8 cellular contexts compared by ENCODE assay signal in genomic region chr10:100878291-100878910, GRCh38. TPM values are rescaled to one million over a fixed set of nuclear protein-coding genes. Genes with fewer than 3 reads are reported as not detected.
DNase-seq lines count a peak whose midpoint lies in the region; FAIRE-seq and TF ChIP-seq lines count a peak whose summit lies in the region.
"Had no signal": no experiment of that assay in that cellular context is flagged by ENCODE, and none has a peak within 500 bp of the region (broad histone marks: within the 10 kb centered on the region; RNA-seq: fewer than 3 reads in every experiment).

No MANE protein-coding gene starts in this region.

- H3K9me3 Mint-ChIP-seq in MCF 10A (ENCODE audit: unreplicated experiment), result no peaks in the 10 kb centered on the region
- no peaks in the 10 kb centered on the region for H3K9me3 Mint-ChIP-seq in activated T-helper 1 cell treated with anti-CD3 and anti-CD28 coated beads, Interleukin-12 subunit alpha, Interleukin-12 subunit beta, Interleukin-2, Interleukin-4 antibody, amounts not matched to agents 30 ng/mL and 10 ng/mL and 1 ng/mL, durations not matched to agents 14 hours and 24 hours and 36 hours
- H3K9me3 Mint-ChIP-seq: central memory CD8-positive, alpha-beta T cell had no signal

- no peak overlapping the region for H3K9ac ChIP-seq in kidney (ENCODE audit: low read length in 2 of 2)

- no peak for FAIRE-seq in kidney (lab: Jason Lieb, UNC)

- POLR2A ChIA-PET in PC-9 (lab: Charles Lee; ENCODE audit: unreplicated experiment), result interaction anchor here (0.6 kb wide), 1 partner anchor 500 kb away, joined by 15 read pairs; no protein-coding TSS in a partner anchor
- POLR2A ChIA-PET in MCF 10A (lab: Yijun Ruan, JAX), result interaction anchor here (0.6 to 1.6 kb wide), 6 partner anchors 12 to 360 kb away, joined by 3 to 8 read pairs (median 4); partner anchors contain the start of gene HIF1AN

- H3K4me1 ChIP-seq in PC-9 (replicated peaks; ENCODE audit: insufficient read depth) (no peaks in the 10 kb centered on the region), kidney (ENCODE audit: control insufficient read depth in 1 of 2, insufficient read depth in 1 of 2, low read depth in 1 of 2, low read length in 2 of 2) (peaks cover 3 to 6% of the 10 kb centered on the region in 2 donors)

- H3K9me2 ChIP-seq in PC-9 (ENCODE audit: insufficient read depth), result no peaks in the 10 kb centered on the region

- H3K4me3 ChIP-seq in PC-9, result no peak overlapping the region
- H3K4me3 ChIP-seq in kidney (ENCODE audit: low read length in 2 of 2), result no peak overlapping the region

- H3K4me2 ChIP-seq in PC-9, result no peak overlapping the region

- no peak overlapping the region for H3K4me3 Mint-ChIP-seq in MCF 10A (ENCODE audit: unreplicated experiment)
- no peak overlapping the region for H3K4me3 Mint-ChIP-seq in activated T-helper 1 cell treated with anti-CD3 and anti-CD28 coated beads, Interleukin-12 subunit alpha, Interleukin-12 subunit beta, Interleukin-2, Interleukin-4 antibody, amounts not matched to agents 30 ng/mL and 10 ng/mL and 1 ng/mL, durations not matched to agents 14 hours and 24 hours and 36 hours
- H3K4me3 Mint-ChIP-seq: central memory CD8-positive, alpha-beta T cell had no signal

- H3K27me3 Mint-ChIP-seq in MCF 10A (ENCODE audit: insufficient read depth, unreplicated experiment), result no peaks in the 10 kb centered on the region
- peaks cover 2% of the 10 kb centered on the region for H3K27me3 Mint-ChIP-seq in activated T-helper 1 cell treated with anti-CD3 and anti-CD28 coated beads, Interleukin-12 subunit alpha, Interleukin-12 subunit beta, Interleukin-2, Interleukin-4 antibody, amounts not matched to agents 30 ng/mL and 10 ng/mL and 1 ng/mL, durations not matched to agents 14 hours and 24 hours and 36 hours (ENCODE audit: insufficient read depth)

- H3K79me2 ChIP-seq in PC-9 (ENCODE audit: low read depth), result no peaks in the 10 kb centered on the region

- no peaks in the 10 kb centered on the region for H3F3A ChIP-seq in PC-9 (ENCODE audit: insufficient read depth, low read depth)

- H3K27me3 ChIP-seq in PC-9 (ENCODE audit: insufficient read depth, low read depth), result 0 out of 2 replicates have a peak, but pooled peaks cover 8% of the 10 kb centered on the region

- TF ChIP-seq CTCF in PC-9 (conservative IDR thresholded peaks at IDR 0.05) (peak; percentile 71), MCF 10A (IDR thresholded peaks at IDR 0.05; ENCODE audit: unreplicated experiment) (peak; percentile 73), kidney (IDR thresholded peaks at IDR 0.05; ENCODE audit: borderline replicate concordance, extremely low read depth, insufficient read depth) (peak; percentile 85)

- H3K27ac ChIP-seq in PC-9, result no peak overlapping the region
- H3K27ac ChIP-seq in kidney (ENCODE audit: low read depth in 2 of 2, low read length in 2 of 2), result no peak overlapping the region

- no peaks in the 10 kb centered on the region for H3K36me3 ChIP-seq in PC-9 (ENCODE audit: low read depth)
- no peaks in the 10 kb centered on the region for H3K36me3 ChIP-seq in kidney (ENCODE audit: control insufficient read depth in 1 of 2, insufficient read depth in 2 of 2, low read length in 2 of 2)

- H3K4me1 Mint-ChIP-seq in MCF 10A (ENCODE audit: insufficient read depth, unreplicated experiment), result peaks cover 7% of the 10 kb centered on the region
- no peaks in the 10 kb centered on the region for H3K4me1 Mint-ChIP-seq in activated T-helper 1 cell treated with anti-CD3 and anti-CD28 coated beads, Interleukin-12 subunit alpha, Interleukin-12 subunit beta, Interleukin-2, Interleukin-4 antibody, amounts not matched to agents 30 ng/mL and 10 ng/mL and 1 ng/mL, durations not matched to agents 14 hours and 24 hours and 36 hours (ENCODE audit: low read depth)
- H3K4me1 Mint-ChIP-seq: central memory CD8-positive, alpha-beta T cell had no signal

- intact Hi-C loops in PC-9 (cut with micrococcal nuclease; ENCODE audit: unreplicated experiment) (loop anchor here (1.0 kb wide), 2 partner anchors 316 to 445 kb away; no protein-coding TSS in a partner anchor), MCF 10A (cut with micrococcal nuclease) (loop anchor here (1.0 to 10.0 kb wide), 6 partner anchors 136 to 540 kb away; partner anchors contain the start of gene HIF1AN), kidney (cut with DNase I) (loop anchor here (10.0 kb wide), 1 partner anchor 314 kb away; no protein-coding TSS in a partner anchor)
- intact Hi-C loops in activated T-helper 1 cell treated with anti-CD3 and anti-CD28 coated beads, Interleukin-12 subunit alpha, Interleukin-12 subunit beta, Interleukin-2, Interleukin-4 antibody, amounts not matched to agents 30 ng/mL and 10 ng/mL and 1 ng/mL, durations not matched to agents 14 hours and 24 hours and 36 hours (cut with micrococcal nuclease), result loop anchor here (1.0 kb wide), 1 partner anchor 207 kb away; no protein-coding TSS in a partner anchor

- H3K9me3 ChIP-seq in PC-9 (ENCODE audit: insufficient read depth, low read depth), result no peaks in the 10 kb centered on the region
- no peaks in the 10 kb centered on the region for H3K9me3 ChIP-seq in kidney (ENCODE audit: control insufficient read depth in 1 of 2, low read length in 2 of 2)

- H2AFZ ChIP-seq in PC-9, result no peak overlapping the region

- H4K20me1 ChIP-seq in PC-9 (ENCODE audit: insufficient read depth), result no peaks in the 10 kb centered on the region

- BruUV-seq in PC-9 (replicated peaks; lab: Mats Ljungman, UMichigan), result no TSS peak
- no TSS peak for BruUV-seq in MCF 10A (replicated peaks; lab: Mats Ljungman, UMichigan)

- peak; percentile 84 for DNase-seq in EH (ENCODE audit: low read depth)
- peak; percentile 85 for DNase-seq in HT-29 (ENCODE audit: low spot score)
- DNase-seq in PC-9, result peak; percentile 43 to 46
- DNase-seq in MCF 10A (ENCODE audit: unreplicated experiment), result peak; percentile 78
- no peak for DNase-seq in kidney
- peak; percentile 9 to 12 for DNase-seq in stimulated activated CD8-positive, alpha-beta memory T cell treated with anti-CD3 and anti-CD28 coated beads, Interleukin-15, amount 100 ng/mL, for 48 hours (ENCODE audit: low read depth in 2 of 2)
- no peak for DNase-seq in activated T-helper 1 cell treated with anti-CD3 and anti-CD28 coated beads, Interleukin-12 subunit alpha, Interleukin-12 subunit beta, Interleukin-2, Interleukin-4 antibody, amounts not matched to agents 30 ng/mL and 10 ng/mL and 1 ng/mL, durations not matched to agents 14 hours and 24 hours and 36 hours (ENCODE audit: low spot score)

- no peak overlapping the region for H3K27ac Mint-ChIP-seq in MCF 10A (ENCODE audit: low read depth, unreplicated experiment)
- H3K27ac Mint-ChIP-seq in activated T-helper 1 cell treated with anti-CD3 and anti-CD28 coated beads, Interleukin-12 subunit alpha, Interleukin-12 subunit beta, Interleukin-2, Interleukin-4 antibody, amounts not matched to agents 30 ng/mL and 10 ng/mL and 1 ng/mL, durations not matched to agents 14 hours and 24 hours and 36 hours, result no peak overlapping the region

- H3K36me3 Mint-ChIP-seq in MCF 10A (ENCODE audit: insufficient read depth, unreplicated experiment), result no peaks in the 10 kb centered on the region
- no peaks in the 10 kb centered on the region for H3K36me3 Mint-ChIP-seq in activated T-helper 1 cell treated with anti-CD3 and anti-CD28 coated beads, Interleukin-12 subunit alpha, Interleukin-12 subunit beta, Interleukin-2, Interleukin-4 antibody, amounts not matched to agents 30 ng/mL and 10 ng/mL and 1 ng/mL, durations not matched to agents 14 hours and 24 hours and 36 hours (ENCODE audit: low read depth)

- CTCF ChIA-PET in PC-9 (lab: Charles Lee), result interaction anchor here (0.6 to 1.8 kb wide), 5 partner anchors 10 to 359 kb away, joined by 3 to 13 read pairs (median 5); no protein-coding TSS in a partner anchor
- CTCF ChIA-PET in MCF 10A (lab: Yijun Ruan, JAX), result interaction anchor here (0.6 to 4.7 kb wide), 56 partner anchors 10 to 606 kb away, joined by 3 to 40 read pairs (median 4); partner anchors contain the start of genes HIF1AN and PKD2L1

RNA-seq across cellular contexts. Expression of gene SLF2, which starts 34.4 kb away (rescaled TPM):
- total RNA-seq in HT-29 (2014; rRNA removed; shearing (Covaris generic)), result 15.7 and 19.4 TPM in 2 replicates
- 13.6 and 17.1 TPM in 2 replicates for total RNA-seq in PC-9 (2021)
- 27.0 and 30.6 TPM in 2 replicates for total RNA-seq in MCF 10A (2022)
- total RNA-seq in kidney, result 29.6 TPM
- 6.7 TPM for polyA plus RNA-seq in kidney (ENCODE audit: insufficient read depth, low read depth, low replicate concordance)
- 33.4 and 36.1 TPM in 2 replicates for total RNA-seq in activated T-helper 1 cell treated with anti-CD3 and anti-CD28 coated beads, Interleukin-12 subunit alpha, Interleukin-12 subunit beta, Interleukin-2, Interleukin-4 antibody, amounts not matched to agents 30 ng/mL and 10 ng/mL and 1 ng/mL, durations not matched to agents 14 hours and 24 hours and 36 hours

Comparison
In these comparisons a context has a peak if more than half of its experiments do, and no peak if none do; other contexts are left out.
1. DNase-seq: peak in EH (single experiment), HT-29 (single experiment), PC-9 (2 of 2), MCF 10A (single experiment) and stimulated activated CD8-positive, alpha-beta memory T cell treated with anti-CD3 and anti-CD28 coated beads, Interleukin-15, amount 100 ng/mL, for 48 hours (2 of 2); none in kidney (single experiment) and activated T-helper 1 cell treated with anti-CD3 and anti-CD28 coated beads, Interleukin-12 subunit alpha, Interleukin-12 subunit beta, Interleukin-2, Interleukin-4 antibody, amounts not matched to agents 30 ng/mL and 10 ng/mL and 1 ng/mL, durations not matched to agents 14 hours and 24 hours and 36 hours (single experiment).
2. Peak in every context shown above with its lines, with median percentiles within 50 percentile points of each other: CTCF ChIP-seq.